ENCODE assay signal across 1 cellular context in genomic region chr20:50412069-50412468, GRCh38.
TF ChIP-seq lines count a peak whose summit lies in the region.

No MANE protein-coding gene starts in this region.

TF ChIP-seq in K562, 482 proteins besides CTCF, POLR2A, EP300 and RAD21:
- TF ChIP-seq IRF2 (CRISPR knock-in tag; IDR thresholded peaks at IDR 0.05) (no peak), HDAC3 (IDR thresholded peaks at IDR 0.05; ENCODE audit: borderline replicate concordance, partially characterized antibody) (no peak), FOXJ3 (CRISPR knock-in tag; IDR thresholded peaks at IDR 0.05) (no peak)
